18 cellular contexts compared by ENCODE assay signal in genomic region chr17:57970706-57971105, GRCh38. TPM values are rescaled to one million over a fixed set of nuclear protein-coding genes. Genes with fewer than 3 reads are reported as not detected.
DNase-seq lines count a peak whose midpoint lies in the region; ATAC-seq and TF ChIP-seq lines count a peak whose summit lies in the region.
"Had no signal": no experiment of that assay in that cellular context is flagged by ENCODE, and none has a peak within 500 bp of the region (broad histone marks: within the 10 kb centered on the region; RNA-seq: fewer than 3 reads in every experiment).

No MANE protein-coding gene starts in this region.

- ATAC-seq in HG02678 (IDR thresholded peaks at IDR 0.05; ENCODE audit: unreplicated experiment) (no peak), HG02759 (IDR thresholded peaks at IDR 0.05; ENCODE audit: unreplicated experiment) (no peak), HG03039 (IDR thresholded peaks at IDR 0.05; ENCODE audit: unreplicated experiment) (no peak)
- ATAC-seq: natural killer cell treated with Interleukin-12 subunit alpha and Interleukin-12 subunit beta and Interleukin-15 and Interleukin-18, amount 100 ng/mL, for 72 hours; stimulated activated naive B cell treated with anti-CD40 and anti-IgM and Interleukin-4, amounts not matched to agents 10 μg/mL and 1 μg/mL and 100 μg/mL, for 72 hours had no signal

- H3K4me1 Mint-ChIP-seq in nephron = no peaks in the 10 kb centered on the region
- H3K4me1 Mint-ChIP-seq: central memory CD8-positive, alpha-beta T cell had no signal

- TF ChIP-seq CTCF in esophagus muscularis mucosa (IDR thresholded peaks at IDR 0.05) (no peak), nephron (IDR thresholded peaks at IDR 0.05; ENCODE audit: unreplicated experiment in 3 of 3) (no peak)

- no peaks in the 10 kb centered on the region for H3K27me3 ChIP-seq in esophagus muscularis mucosa
- H3K27me3 ChIP-seq: BLaER1 treated with 17β-estradiol and CSF1 and Interleukin-3, amounts not matched to agents 10 nM and 100 nM; tibial artery had no signal

- DNase-seq in ELR (ENCODE audit: low read depth) = peak; percentile 49
- peak; percentile 54 for DNase-seq in LHCN-M2 (ENCODE audit: low read depth)
- peak; percentile 57 for DNase-seq in esophagus muscularis mucosa (ENCODE audit: extremely low spot score)
- no peak for DNase-seq in activated CD4-positive, alpha-beta T cell treated with anti-CD3 and anti-CD28 coated beads for 4 hours
- DNase-seq: amygdala; MM.1S; NCI-H187; NCI-H446 treated with DMSO at 0.1 percent for 48 hours; Right ventricle myocardium superior; stimulated activated naive B cell treated with anti-CD40 and anti-IgM and Interleukin-4, amounts not matched to agents 10 μg/mL and 1 μg/mL and 100 μg/mL, for 72 hours; tibial artery had no signal

- TF ChIP-seq POLR2A in esophagus muscularis mucosa (IDR thresholded peaks at IDR 0.05; ENCODE audit: low read depth) = no peak

- no peak for TF ChIP-seq EP300 in esophagus muscularis mucosa (IDR thresholded peaks at IDR 0.05)

- intact Hi-C loops in esophagus muscularis mucosa (cut with DNase I) = no loop called here

- 50% methylated on average over 4 of the region's 4 CpGs for WGBS in esophagus muscularis mucosa

- no peak overlapping the region for H3K4me3 Mint-ChIP-seq in nephron
- H3K4me3 Mint-ChIP-seq: central memory CD8-positive, alpha-beta T cell; natural killer cell treated with Interleukin-12 subunit alpha and Interleukin-12 subunit beta and Interleukin-15 and Interleukin-18, amount 100 ng/mL, for 72 hours; stimulated activated naive B cell treated with anti-CD40 and anti-IgM and Interleukin-4, amounts not matched to agents 10 μg/mL and 1 μg/mL and 100 μg/mL, for 72 hours had no signal

- peak overlapping the region in 2 of 3 experiments; percentile 40 to 74 for H3K27ac Mint-ChIP-seq in nephron
- H3K27ac Mint-ChIP-seq: natural killer cell treated with Interleukin-12 subunit alpha and Interleukin-12 subunit beta and Interleukin-15 and Interleukin-18, amount 100 ng/mL, for 72 hours; stimulated activated naive B cell treated with anti-CD40 and anti-IgM and Interleukin-4, amounts not matched to agents 10 μg/mL and 1 μg/mL and 100 μg/mL, for 72 hours had no signal

- H3K9me3 Mint-ChIP-seq in nephron = no peaks in the 10 kb centered on the region
- H3K9me3 Mint-ChIP-seq: central memory CD8-positive, alpha-beta T cell; natural killer cell treated with Interleukin-12 subunit alpha and Interleukin-12 subunit beta and Interleukin-15 and Interleukin-18, amount 100 ng/mL, for 72 hours; stimulated activated naive B cell treated with anti-CD40 and anti-IgM and Interleukin-4, amounts not matched to agents 10 μg/mL and 1 μg/mL and 100 μg/mL, for 72 hours had no signal

- H3K4me1 ChIP-seq in esophagus muscularis mucosa = peaks cover 14 to 30% (median 14%) of the 10 kb centered on the region in 4 donors
- H3K4me1 ChIP-seq: BLaER1 treated with 17β-estradiol and CSF1 and Interleukin-3, amounts not matched to agents 10 nM and 100 nM had no signal

- peaks cover 28% of the 10 kb centered on the region for H3K36me3 Mint-ChIP-seq in nephron (ENCODE audit: low read depth)

- peaks cover 19 to 47% (median 30%) of the 10 kb centered on the region in 4 donors for H3K36me3 ChIP-seq in esophagus muscularis mucosa

- no peak overlapping the region for H3K4me3 ChIP-seq in esophagus muscularis mucosa
- H3K4me3 ChIP-seq: BLaER1 treated with 17β-estradiol and CSF1 and Interleukin-3, amounts not matched to agents 10 nM and 100 nM; tibial artery had no signal

- no peaks in the 10 kb centered on the region for H3K9me3 ChIP-seq in esophagus muscularis mucosa
- H3K9me3 ChIP-seq: BLaER1 treated with 17β-estradiol and CSF1 and Interleukin-3, amounts not matched to agents 10 nM and 100 nM; tibial artery had no signal

- H3K27me3 Mint-ChIP-seq in nephron (ENCODE audit: low read depth) = peaks cover 3% of the 10 kb centered on the region
- H3K27me3 Mint-ChIP-seq: central memory CD8-positive, alpha-beta T cell; natural killer cell treated with Interleukin-12 subunit alpha and Interleukin-12 subunit beta and Interleukin-15 and Interleukin-18, amount 100 ng/mL, for 72 hours had no signal

- H3K27ac ChIP-seq in esophagus muscularis mucosa (replicated peaks in 1 of 4) = peak overlapping the region in 1 of 4 donors; percentile 15
- H3K27ac ChIP-seq: BLaER1 treated with 17β-estradiol and CSF1 and Interleukin-3, amounts not matched to agents 10 nM and 100 nM; tibial artery had no signal

RNA-seq across cellular contexts. Expression of gene CUEDC1, which starts 15.5 kb away (rescaled TPM):
- 22.9 and 29.6 TPM in 2 replicates for total RNA-seq in LHCN-M2 (2014; rRNA removed)
- 56.4 TPM for polyA plus RNA-seq in LHCN-M2 (2012)
- total RNA-seq in esophagus muscularis mucosa = 10 to 100 TPM; 30.3 to 72.2 (median 51.2) TPM

RNA-seq across cellular contexts. Expression of gene VEZF1, which starts 17.3 kb away (rescaled TPM):
- 60.3 and 65.2 TPM in 2 replicates for total RNA-seq in LHCN-M2 (2014; rRNA removed)
- 23.7 TPM for polyA plus RNA-seq in LHCN-M2 (2012)
- total RNA-seq in esophagus muscularis mucosa = 100 to 1,000 TPM in 3 of 4 donors, 10 to 100 TPM in 1; 98.9 to 154 (median 121) TPM

RNA-seq across cellular contexts. Expression of gene SRSF1, which starts 36.3 kb away (rescaled TPM):
- 373 and 386 TPM in 2 replicates for total RNA-seq in LHCN-M2 (2014; rRNA removed)
- 153 TPM for polyA plus RNA-seq in LHCN-M2 (2012)
- 100 to 1,000 TPM; 136 to 185 (median 156) TPM for total RNA-seq in esophagus muscularis mucosa

Comparison
In these comparisons a context has a peak if more than half of its experiments do, and no peak if none do; other contexts are left out.
1. DNase-seq: peak in ELR (single experiment), LHCN-M2 (single experiment) and esophagus muscularis mucosa (single experiment); none in activated CD4-positive, alpha-beta T cell treated with anti-CD3 and anti-CD28 coated beads for 4 hours (0 of 2).